ENCODE assay signal across 31 cellular contexts in the genomic region with DNA sequence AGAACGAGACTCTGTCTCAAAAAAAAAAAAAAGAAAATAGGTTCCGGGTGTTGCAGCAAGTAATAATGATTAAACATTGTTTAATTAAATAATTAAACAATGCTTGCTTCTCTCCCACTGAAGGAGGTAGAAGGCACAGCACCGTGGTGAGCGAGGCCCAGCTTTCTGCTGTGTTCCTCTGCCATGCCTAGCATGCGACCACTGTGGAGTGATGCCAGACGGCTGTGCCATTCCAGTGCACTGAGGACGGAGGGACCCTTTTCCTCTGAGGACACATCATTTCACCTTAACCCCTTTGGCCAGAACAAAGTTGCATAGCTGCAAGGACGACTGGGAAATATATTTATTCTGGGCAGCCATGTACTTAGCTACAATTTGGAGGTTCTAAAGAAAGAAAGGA.
"Had no signal": no experiment of that assay in that cellular context is flagged by ENCODE, and none has a peak within 500 bp of the region (broad histone marks: within the 10 kb centered on the region; RNA-seq: fewer than 3 reads in every experiment).

No MANE protein-coding gene starts in this region.

- H3K9me3 ChIP-seq: adrenal gland, ascending aorta, body of pancreas, breast epithelium had no signal

- H3K4me1 ChIP-seq: body of pancreas, breast epithelium had no signal

- H3K36me3 ChIP-seq: adrenal gland, ascending aorta, brain microvascular endothelial cell, breast epithelium, cardiac muscle cell had no signal

- H3K4me3 ChIP-seq: adrenal gland, ascending aorta, body of pancreas, breast epithelium, cardiac muscle cell had no signal

- H3K27me3 ChIP-seq: adrenal gland, ascending aorta, body of pancreas, brain microvascular endothelial cell, breast epithelium, cardiac muscle cell had no signal

- DNase-seq: activated effector memory CD4-positive, alpha-beta T cell treated with anti-CD3 and anti-CD28 coated beads, Interleukin-2, amount 50 U/mL, for 16 hours; activated effector memory CD4-positive, alpha-beta T cell treated with Interleukin-2 at 50 U/mL for 16 hours; activated gamma-delta T cell; activated gamma-delta T cell treated with Interleukin-2 at 50 U/mL for 16 hours; activated naive CD4-positive, alpha-beta T cell; activated naive CD4-positive, alpha-beta T cell treated with anti-CD3 and anti-CD28 coated beads for 36 hours; activated naive CD4-positive, alpha-beta T cell treated with anti-CD3 and anti-CD28 coated beads, Interleukin-2, amount 10 ng/mL, durations not matched to agents 7 days and 5 days; activated naive CD4-positive, alpha-beta T cell treated with anti-CD3 and anti-CD28 coated beads, Interleukin-2, amount 50 U/mL, for 16 hours; activated naive CD4-positive, alpha-beta T cell treated with Interleukin-2 at 50 U/mL for 16 hours; activated naive CD8-positive, alpha-beta T cell treated with anti-CD3 and anti-CD28 coated beads for 36 hours; activated naive CD8-positive, alpha-beta T cell treated with anti-CD3 and anti-CD28 coated beads, Interleukin-2, amount 10 ng/mL, durations not matched to agents 7 days and 5 days; activated naive CD8-positive, alpha-beta T cell treated with anti-CD3 and anti-CD28 coated beads, Interleukin-2, amount 50 U/mL, for 24 hours; activated T-cell treated with anti-CD3 and anti-CD28 coated beads for 4 hours; activated T-cell treated with anti-CD3 and anti-CD28 coated beads, Interleukin-2, amount 50 U/mL, for 1 hour; activated T-cell treated with anti-CD3 and anti-CD28 coated beads, Interleukin-2, amount 50 U/mL, for 24 hours; activated T-cell treated with anti-CD3 and anti-CD28 coated beads, Interleukin-2, amount 50 U/mL, for 4 hours; activated T-cell treated with anti-CD3 and anti-CD28 coated beads, Interleukin-2, amount 50 U/mL, for 48 hours; activated T-cell treated with anti-CD3 and anti-CD28 coated beads, Interleukin-2, amount 50 U/mL, for 72 hours; adrenal gland; amniotic stem cell; anterior cingulate cortex; aorta; body of pancreas; brain microvascular endothelial cell; central memory CD4-positive, alpha-beta T cell; cerebellar nuclear complex had no signal

- ATAC-seq: activated naive CD4-positive, alpha-beta T cell treated with anti-CD3 and anti-CD28 coated beads, Interleukin-2, amount 50 U/mL, for 72 hours; activated naive CD8-positive, alpha-beta T cell treated with anti-CD3 and anti-CD28 coated beads, Interleukin-2, amount 50 U/mL, for 24 hours; activated T-cell treated with anti-CD3 and anti-CD28 coated beads, Interleukin-2, amount 50 U/mL, for 4 hours; activated T-cell treated with anti-CD3 and anti-CD28 coated beads, Interleukin-2, amount 50 U/mL, for 72 hours; activated T-helper 17 cell treated with anti-CD3 and anti-CD28 coated beads, Interleukin-2, amount 50 U/mL, for 72 hours; body of pancreas had no signal

- H3K27ac ChIP-seq: adrenal gland, ascending aorta, body of pancreas, brain microvascular endothelial cell, breast epithelium, cardiac muscle cell had no signal
